18 cellular contexts compared by ENCODE assay signal in the genomic region with DNA sequence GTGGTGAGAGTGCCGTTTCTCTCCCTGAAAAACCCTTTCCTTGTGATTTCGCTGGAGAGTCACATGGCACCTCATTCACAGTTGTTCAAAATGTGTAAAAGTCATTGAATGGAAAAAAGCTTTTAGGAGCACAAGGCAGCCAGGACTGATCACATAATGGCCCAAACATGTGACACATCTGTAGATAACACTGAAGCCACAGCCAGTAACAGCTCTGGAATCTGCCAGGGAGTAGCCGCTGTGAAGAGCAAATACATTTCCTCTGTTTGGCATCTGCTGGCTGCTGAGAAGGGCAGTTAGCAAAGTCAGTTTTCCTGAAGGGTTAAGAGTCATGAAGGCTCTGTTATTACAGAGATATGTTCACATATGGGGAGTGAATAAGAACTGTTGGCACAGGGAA.
DNase-seq lines count a peak whose midpoint lies in the region; ATAC-seq, FAIRE-seq and TF ChIP-seq lines count a peak whose summit lies in the region.
"Had no signal": no experiment of that assay in that cellular context is flagged by ENCODE, and none has a peak within 500 bp of the region (broad histone marks: within the 10 kb centered on the region; RNA-seq: fewer than 3 reads in every experiment).

No MANE protein-coding gene starts in this region.

- TF ChIP-seq CTCF in fibroblast of pulmonary artery (IDR thresholded peaks at IDR 0.05; ENCODE audit: low read length, missing control alignments) (no peak), nephron progenitor cell (IDR thresholded peaks at IDR 0.05) (no peak)

- peaks cover 21% of the 10 kb centered on the region for H3K4me1 Mint-ChIP-seq in nephron progenitor cell
- H3K4me1 Mint-ChIP-seq: CD4-positive, alpha-beta memory T cell; nephron had no signal

- H3K9me3 Mint-ChIP-seq in nephron progenitor cell = no peaks in the 10 kb centered on the region
- H3K9me3 Mint-ChIP-seq: activated T-cell treated with anti-CD3 and anti-CD28 coated beads, Interleukin-2, amount 50 U/mL, for 24 hours; nephron had no signal

- H3K27ac Mint-ChIP-seq in nephron progenitor cell = peak overlapping the region; percentile 56
- H3K27ac Mint-ChIP-seq: activated T-cell treated with anti-CD3 and anti-CD28 coated beads, Interleukin-2, amount 50 U/mL, for 24 hours; nephron had no signal

- FAIRE-seq in RCC 7860 (lab: Jason Lieb, UNC) = no peak

- no peak overlapping the region for H3K4me3 Mint-ChIP-seq in nephron progenitor cell
- H3K4me3 Mint-ChIP-seq: activated T-cell treated with anti-CD3 and anti-CD28 coated beads, Interleukin-2, amount 50 U/mL, for 24 hours; CD4-positive, alpha-beta memory T cell; nephron had no signal

- ATAC-seq in HG02759 (IDR thresholded peaks at IDR 0.05; ENCODE audit: unreplicated experiment) (no peak), GM18870 (IDR thresholded peaks at IDR 0.05; ENCODE audit: unreplicated experiment) (no peak)
- ATAC-seq: stimulated activated naive CD8-positive, alpha-beta T cell treated with anti-CD3 and anti-CD28 coated beads, Interleukin-15, Interleukin-2, amounts not matched to agents 100 U/mL and 50 U/mL, for 24 hours had no signal

- peak; percentile 24 for DNase-seq in GM04504 (ENCODE audit: low read depth)
- DNase-seq in RCC 7860 (ENCODE audit: low spot score) = peak; percentile 44
- DNase-seq in fibroblast of pulmonary artery (ENCODE audit: low read depth) = peak; percentile 60
- no peak for DNase-seq in nephron progenitor cell
- DNase-seq in activated T-cell treated with anti-CD3 and anti-CD28 coated beads for 4 hours = no peak
- no peak for DNase-seq in hypothalamus (lab: John Stamatoyannopoulos, UW)
- DNase-seq: activated CD4-positive, alpha-beta T cell treated with anti-CD3 and anti-CD28 coated beads for 4 hours; activated T-cell treated with anti-CD3 and anti-CD28 coated beads, Interleukin-2, amount 50 U/mL, for 24 hours; amygdala; CD4-positive, alpha-beta memory T cell; KG1; NCI-H510A; stimulated activated naive CD8-positive, alpha-beta T cell treated with anti-CD3 and anti-CD28 coated beads, Interleukin-15, Interleukin-2, amounts not matched to agents 100 U/mL and 50 U/mL, for 24 hours; T-helper 2 cell had no signal

- H3K27me3 Mint-ChIP-seq in nephron progenitor cell (ENCODE audit: low read depth, poor library complexity) = no peaks in the 10 kb centered on the region
- H3K27me3 Mint-ChIP-seq: activated T-cell treated with anti-CD3 and anti-CD28 coated beads, Interleukin-2, amount 50 U/mL, for 24 hours had no signal

- no peaks in the 10 kb centered on the region for H3K36me3 Mint-ChIP-seq in nephron progenitor cell (ENCODE audit: low read depth)
- H3K36me3 Mint-ChIP-seq: CD4-positive, alpha-beta memory T cell had no signal

- no peak overlapping the region for H3K4me3 ChIP-seq in fibroblast of pulmonary artery (replicated peaks; ENCODE audit: low read depth, low read length)
- H3K4me3 ChIP-seq: vagina had no signal

Comparison
In these comparisons a context has a peak if more than half of its experiments do, and no peak if none do; other contexts are left out.
1. DNase-seq: peak in GM04504 (single experiment), RCC 7860 (single experiment) and fibroblast of pulmonary artery (single experiment); none in nephron progenitor cell (single experiment), activated T-cell treated with anti-CD3 and anti-CD28 coated beads for 4 hours (single experiment) and hypothalamus (0 of 51).